Comparison of ENCODE assay signal across 16 cellular contexts in genomic region chr22:48244388-48245118, GRCh38.
"Had no signal": no experiment of that assay in that cellular context is flagged by ENCODE, and none has a peak within 500 bp of the region (broad histone marks: within the 10 kb centered on the region; RNA-seq: fewer than 3 reads in every experiment).

No MANE protein-coding gene starts in this region.

- H3K36me3 ChIP-seq: gastroesophageal sphincter, heart right ventricle had no signal

- H3K9me3 ChIP-seq: gastroesophageal sphincter, heart right ventricle, mucosa of descending colon had no signal

- H3K27ac Mint-ChIP-seq: activated naive CD8-positive, alpha-beta T cell treated with anti-CD3 and anti-CD28 coated beads for 36 hours; brain; naive thymus-derived CD4-positive, alpha-beta T cell had no signal

- H3K36me3 Mint-ChIP-seq: activated naive CD8-positive, alpha-beta T cell treated with anti-CD3 and anti-CD28 coated beads for 36 hours; brain; naive thymus-derived CD4-positive, alpha-beta T cell had no signal

- H3K27ac ChIP-seq: gastroesophageal sphincter, heart right ventricle, SK-N-MC, skin epidermis had no signal

- DNase-seq: activated CD4-positive, alpha-beta T cell treated with anti-CD3 and anti-CD28 coated beads, Interleukin-2, amount 50 U/mL, for 4 hours; activated gamma-delta T cell treated with Interleukin-2 at 50 U/mL for 16 hours; activated naive CD8-positive, alpha-beta T cell treated with anti-CD3 and anti-CD28 coated beads for 36 hours; activated T-cell treated with anti-CD3 and anti-CD28 coated beads, Interleukin-2, amount 50 U/mL, for 48 hours; heart right ventricle; mammary epithelial cell; mucosa of descending colon; naive thymus-derived CD4-positive, alpha-beta T cell; stimulated activated CD4-positive, alpha-beta T cell treated with anti-CD3 and anti-CD28 coated beads, Interleukin-4, amount 100 ng/mL, for 24 hours; stimulated activated naive CD4-positive, alpha-beta T cell treated with Interleukin-2 at 50 U/mL for 16 hours; T-helper 9 cell; trophoblast cell had no signal

- H3K4me3 ChIP-seq: gastroesophageal sphincter, heart right ventricle, mucosa of descending colon, SK-N-MC, skin epidermis had no signal

- H3K4me1 ChIP-seq: gastroesophageal sphincter, heart right ventricle had no signal

- H3K4me3 Mint-ChIP-seq: activated naive CD8-positive, alpha-beta T cell treated with anti-CD3 and anti-CD28 coated beads for 36 hours; brain; naive thymus-derived CD4-positive, alpha-beta T cell had no signal

- H3K9me3 Mint-ChIP-seq: activated naive CD8-positive, alpha-beta T cell treated with anti-CD3 and anti-CD28 coated beads for 36 hours; naive thymus-derived CD4-positive, alpha-beta T cell had no signal
